In the genomic region with DNA sequence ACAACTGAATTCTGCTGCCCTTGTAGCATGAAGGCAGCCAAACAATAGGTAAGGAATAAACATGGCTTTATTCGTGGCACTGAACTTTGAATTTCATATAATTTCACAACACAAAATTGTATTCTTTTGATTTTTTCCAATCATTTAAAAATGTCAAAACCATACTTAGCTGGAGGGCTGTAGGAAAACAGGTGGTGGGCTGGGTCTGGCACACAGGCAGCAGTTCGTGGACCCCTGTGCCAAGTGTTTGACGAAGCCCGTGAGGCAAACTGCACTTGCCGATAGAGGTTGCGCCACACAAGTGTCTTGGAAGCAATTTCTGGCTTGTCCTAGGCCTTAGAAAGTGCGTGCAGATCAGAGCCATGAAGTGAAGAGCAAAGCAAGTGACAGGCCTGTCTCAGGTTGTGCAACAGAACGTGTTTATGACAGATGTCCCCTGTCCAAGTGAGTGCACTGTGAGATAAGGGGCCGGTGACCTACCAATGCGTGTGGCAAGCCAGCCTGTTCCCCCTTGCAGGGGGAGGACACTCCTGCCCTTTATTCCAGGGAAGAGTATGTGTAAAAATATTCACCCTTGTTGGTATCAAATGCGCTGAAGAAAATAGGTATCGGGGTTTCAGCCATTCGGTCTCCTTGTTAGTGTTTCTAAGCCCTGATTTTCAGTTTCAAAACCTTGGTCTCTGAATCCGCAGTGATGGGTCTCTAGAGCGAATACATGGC, we compare ENCODE assay signal across 8 cellular contexts. TPM values are rescaled to one million over a fixed set of nuclear protein-coding genes. Genes with fewer than 3 reads are reported as not detected.
DNase-seq lines count a peak whose midpoint lies in the region; ATAC-seq and TF ChIP-seq lines count a peak whose summit lies in the region.

No MANE protein-coding gene starts in this region.

- H3K4me1 ChIP-seq in CD8-positive, alpha-beta memory T cell (ENCODE audit: insufficient read depth, low read length): peaks cover 11% of the 10 kb centered on the region
- H3K4me1 ChIP-seq in psoas muscle: peaks cover 37% of the 10 kb centered on the region

- peak; percentile 34 for ATAC-seq in GM21360 (IDR thresholded peaks at IDR 0.05; ENCODE audit: unreplicated experiment)
- peak; percentile 85 for ATAC-seq in left ventricle myocardium superior
- ATAC-seq in psoas muscle: peak; percentile 81 to 87 (median 83)
- ATAC-seq in HG03175 (IDR thresholded peaks at IDR 0.05; ENCODE audit: unreplicated experiment): no peak

- CTCF ChIA-PET in CD8-positive, alpha-beta memory T cell (lab: Charles Lee): no interaction called here

- POLR2A ChIA-PET in CD8-positive, alpha-beta memory T cell (lab: Charles Lee): no interaction called here

- TF ChIP-seq CTCF in NB4 (IDR thresholded peaks at IDR 0.05; ENCODE audit: low read depth, low read length) (no peak), psoas muscle (IDR thresholded peaks at IDR 0.05) (no peak)

- no peaks in the 10 kb centered on the region for H3K27me3 ChIP-seq in CD8-positive, alpha-beta memory T cell (ENCODE audit: insufficient read depth, low read length, poor library complexity, severe bottlenecking)
- no peaks in the 10 kb centered on the region for H3K27me3 ChIP-seq in psoas muscle (ENCODE audit: insufficient read depth in 3 of 3, low read length in 2 of 3)

- H3K27ac Mint-ChIP-seq in CD8-positive, alpha-beta memory T cell: peak overlapping the region; percentile 73 to 98 (median 86)
- peak overlapping the region; percentile 41 for H3K27ac Mint-ChIP-seq in activated naive CD8-positive, alpha-beta T cell

- peaks cover 34 to 47% (median 36%) of the 10 kb centered on the region in 3 donors for H3K4me1 Mint-ChIP-seq in CD8-positive, alpha-beta memory T cell
- peaks cover 42% of the 10 kb centered on the region for H3K4me1 Mint-ChIP-seq in activated naive CD8-positive, alpha-beta T cell (ENCODE audit: low read depth)

- peak overlapping the region; percentile 75 for H3K4me3 ChIP-seq in CD8-positive, alpha-beta memory T cell (ENCODE audit: low read length)
- peak overlapping the region; percentile 74 for H3K4me3 ChIP-seq in NB4 (ENCODE audit: low read depth, low read length)
- H3K4me3 ChIP-seq in psoas muscle: peak overlapping the region; percentile 96

- intact Hi-C loops in left ventricle myocardium superior (cut with micrococcal nuclease): no loop called here
- intact Hi-C loops in psoas muscle (cut with DNase I): loop anchor here in 1 of 2 donors (10.0 kb wide), 2 partner anchors 202 to 292 kb away; a partner anchor contains a TSS

- H3K36me3 Mint-ChIP-seq in CD8-positive, alpha-beta memory T cell: peaks cover 0 to 8% (median 0%) of the 10 kb centered on the region in 3 donors
- no peaks in the 10 kb centered on the region for H3K36me3 Mint-ChIP-seq in activated naive CD8-positive, alpha-beta T cell

- H3K36me3 ChIP-seq in CD8-positive, alpha-beta memory T cell (ENCODE audit: insufficient read depth, low read length): no peaks in the 10 kb centered on the region
- no peaks in the 10 kb centered on the region for H3K36me3 ChIP-seq in psoas muscle (ENCODE audit: insufficient read depth in 1 of 2, low read depth in 1 of 2)

- no peaks in the 10 kb centered on the region for H3K9me3 Mint-ChIP-seq in CD8-positive, alpha-beta memory T cell
- no peaks in the 10 kb centered on the region for H3K9me3 Mint-ChIP-seq in activated naive CD8-positive, alpha-beta T cell (ENCODE audit: low read depth)

- H3K27ac ChIP-seq in CD8-positive, alpha-beta memory T cell (ENCODE audit: low read depth, low read length): peak overlapping the region; percentile 72
- peak overlapping the region; percentile 97 for H3K27ac ChIP-seq in psoas muscle

- H3K4me3 Mint-ChIP-seq in CD8-positive, alpha-beta memory T cell: peak overlapping the region; percentile 91 to 97 (median 93)
- H3K4me3 Mint-ChIP-seq in activated naive CD8-positive, alpha-beta T cell: peak overlapping the region; percentile 91

- peak in 1 of 5 donors; percentile 12 for DNase-seq in CD8-positive, alpha-beta memory T cell
- peak; percentile 95 for DNase-seq in NB4 (ENCODE audit: low read depth)
- DNase-seq in left ventricle myocardium superior: peak; percentile 79
- DNase-seq in psoas muscle: peak; percentile 67 to 84
- DNase-seq in COLO829 (ENCODE audit: low spot score): no peak

- TF ChIP-seq POLR2A in NB4 (IDR thresholded peaks at IDR 0.05; ENCODE audit: extremely low read depth, insufficient read length): no peak

- no peaks in the 10 kb centered on the region for H3K9me3 ChIP-seq in CD8-positive, alpha-beta memory T cell (ENCODE audit: low read length)
- H3K9me3 ChIP-seq in psoas muscle: peaks cover 5% of the 10 kb centered on the region

- 14 to 21% (median 16%) methylated on average over 15 of the region's 15 CpGs for WGBS in psoas muscle, 3 donors

- no peaks in the 10 kb centered on the region for H3K27me3 Mint-ChIP-seq in CD8-positive, alpha-beta memory T cell
- H3K27me3 Mint-ChIP-seq in activated naive CD8-positive, alpha-beta T cell: no peaks in the 10 kb centered on the region

RNA-seq across cellular contexts. Expression of a gene that starts 0.8 kb away (rescaled TPM):
- total RNA-seq in CD8-positive, alpha-beta memory T cell: 10 to 100 TPM; 29.1 to 29.2 TPM
- 43.2 TPM for polyA plus RNA-seq in CD8-positive, alpha-beta memory T cell
- total RNA-seq in left ventricle myocardium superior (120 TPM), psoas muscle (10 to 100 TPM; 17.9 to 31.3 (median 20.7) TPM)
- polyA plus RNA-seq in psoas muscle: 10 to 100 TPM; 20.7 to 38.9 (median 29.8) TPM

RNA-seq across cellular contexts. Expression of a gene that starts 42.6 kb away (rescaled TPM):
- total RNA-seq in CD8-positive, alpha-beta memory T cell: under 1 TPM; 0.22 to 0.27 TPM
- 0.14 TPM for polyA plus RNA-seq in CD8-positive, alpha-beta memory T cell
- total RNA-seq in left ventricle myocardium superior (not detected), psoas muscle (under 1 TPM in 1 of 4 donors, not detected in 3; 0.28 TPM)
- polyA plus RNA-seq in psoas muscle: under 1 TPM in 2 of 3 donors, not detected in 1; 0.04 to 0.23 TPM
